In genomic region chr3:30393079-30393478, GRCh38 we compare ENCODE assay signal across 17 cellular contexts.
DNase-seq lines count a peak whose midpoint lies in the region; ATAC-seq, FAIRE-seq and TF ChIP-seq lines count a peak whose summit lies in the region.
"Had no signal": no experiment of that assay in that cellular context is flagged by ENCODE, and none has a peak within 500 bp of the region (broad histone marks: within the 10 kb centered on the region; RNA-seq: fewer than 3 reads in every experiment).

No MANE protein-coding gene starts in this region.

- intact Hi-C loops in Right ventricle myocardium superior (cut with DNase I) = no loop called here
- intact Hi-C loops in heart left ventricle (cut with DNase I) = no loop called here

- no peak for FAIRE-seq in HTR-8/SVneo (lab: Jason Lieb, UNC)
- no peak for FAIRE-seq in frontal cortex (lab: Jason Lieb, UNC)
- FAIRE-seq: GM12878, GM18507, H54 had no signal

- DNase-seq in Right ventricle myocardium superior (no peak), heart left ventricle (no peak), NCI-H2029 (lab: John Stamatoyannopoulos, UW) (peak; percentile 16), mucosa of gallbladder (ENCODE audit: low spot score) (peak; percentile 30), HTR-8/SVneo (ENCODE audit: insufficient read length, low spot score) (no peak), frontal cortex (ENCODE audit: low spot score in 2 of 2) (no peak)
- DNase-seq: ACHN; CD4-positive, CD25-positive, alpha-beta regulatory T cell; DMS53; GM23248 had no signal

- peaks cover 0 to 14% (median 0%) of the 10 kb centered on the region in 12 donors for H3K4me1 ChIP-seq in heart left ventricle
- H3K4me1 ChIP-seq: BLaER1 treated with 17β-estradiol and CSF1 and Interleukin-3, amounts not matched to agents 10 nM and 100 nM had no signal

- no peaks in the 10 kb centered on the region for H3K27me3 ChIP-seq in heart left ventricle
- H3K27me3 ChIP-seq: BLaER1 treated with 17β-estradiol and CSF1 and Interleukin-3, amounts not matched to agents 10 nM and 100 nM had no signal

- no peak overlapping the region for H3K27ac ChIP-seq in heart left ventricle
- H3K27ac ChIP-seq: BLaER1 treated with 17β-estradiol and CSF1 and Interleukin-3, amounts not matched to agents 10 nM and 100 nM; GM23248; HL-60 had no signal

- TF ChIP-seq POLR2A in heart left ventricle (IDR thresholded peaks at IDR 0.05) = no peak

- H3K9me3 ChIP-seq in heart left ventricle = no peaks in the 10 kb centered on the region

- TF ChIP-seq CTCF in heart left ventricle (IDR thresholded peaks at IDR 0.05) = no peak

- 58 to 66% (median 64%) methylated on average over 4 of the region's 4 CpGs for WGBS in heart left ventricle, 4 donors

- no peak overlapping the region for H3K4me3 ChIP-seq in heart left ventricle
- H3K4me3 ChIP-seq: BLaER1 treated with 17β-estradiol and CSF1 and Interleukin-3, amounts not matched to agents 10 nM and 100 nM; GM12878; GM23248 had no signal

- ATAC-seq in Right ventricle myocardium superior (ENCODE audit: poor library complexity) = peak; percentile 64
- ATAC-seq in heart left ventricle = no peak
- no peak for ATAC-seq in HG03521 (IDR thresholded peaks at IDR 0.05; ENCODE audit: unreplicated experiment)
- ATAC-seq: GM12878, HCT116 had no signal

- H3K36me3 ChIP-seq in heart left ventricle = no peaks in the 10 kb centered on the region
- H3K36me3 ChIP-seq: BLaER1 treated with 17β-estradiol and CSF1 and Interleukin-3, amounts not matched to agents 10 nM and 100 nM had no signal

Comparison
In these comparisons a context has a peak if more than half of its experiments do, and no peak if none do; other contexts are left out.
1. DNase-seq: peak in NCI-H2029 (single experiment) and mucosa of gallbladder (single experiment); none in Right ventricle myocardium superior (single experiment), heart left ventricle (0 of 5), HTR-8/SVneo (single experiment) and frontal cortex (0 of 2).